ENCODE assay signal across 8 cellular contexts in the genomic region with DNA sequence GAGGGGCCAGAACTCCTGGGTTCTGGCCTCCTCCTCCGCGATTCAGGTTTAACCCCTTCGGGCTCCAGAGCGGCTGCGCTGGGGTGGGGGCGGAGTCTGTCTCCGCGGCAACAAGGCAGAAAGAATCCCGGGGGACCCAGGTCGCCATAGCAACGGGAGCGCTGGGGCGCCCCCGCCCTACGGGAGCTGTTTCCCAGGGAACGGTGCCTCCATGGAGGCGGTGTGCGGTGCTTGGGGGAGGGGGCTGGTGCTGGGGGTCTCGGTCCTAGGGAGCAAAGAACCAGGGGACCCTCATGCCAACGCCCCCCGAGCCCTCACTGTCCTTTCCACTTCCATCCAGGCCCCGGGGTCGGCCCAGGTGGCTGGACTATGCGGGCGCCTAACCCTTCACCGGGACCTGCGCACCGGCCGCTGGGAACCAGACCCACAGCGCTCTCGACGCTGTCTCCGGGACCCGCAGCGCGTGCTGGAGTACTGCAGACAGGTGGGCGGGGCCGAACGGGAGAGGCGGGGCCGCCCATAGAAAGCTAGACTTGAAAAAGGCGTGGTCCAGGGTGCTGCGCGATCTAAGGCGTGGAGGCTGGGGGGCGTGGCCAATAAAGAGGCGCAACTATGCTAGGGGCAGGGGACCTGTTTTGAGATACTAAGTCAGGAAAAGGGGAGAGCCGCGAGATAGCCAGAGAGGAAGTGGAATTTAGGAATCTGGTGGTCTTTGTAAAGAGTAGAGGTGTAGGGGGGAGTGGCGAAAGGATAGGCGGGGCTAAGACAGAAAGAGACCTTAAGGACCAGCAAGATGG. TPM values are rescaled to one million over a fixed set of nuclear protein-coding genes. Genes with fewer than 3 reads are reported as not detected.
DNase-seq lines count a peak whose midpoint lies in the region; ATAC-seq and TF ChIP-seq lines count a peak whose summit lies in the region.

No MANE protein-coding gene starts in this region.

- H3K27ac ChIP-seq in heart right ventricle = no peak overlapping the region

- H3K27me3 ChIP-seq in heart right ventricle = peaks cover 0 to 56% (median 14%) of the 10 kb centered on the region in 7 donors

- peaks cover 14% of the 10 kb centered on the region for H3K4me1 Mint-ChIP-seq in activated naive CD8-positive, alpha-beta T cell treated with anti-CD3 and anti-CD28 coated beads, Interleukin-2, amount 10 ng/mL, durations not matched to agents 7 days and 5 days

- no peaks in the 10 kb centered on the region for H3K9me3 ChIP-seq in heart right ventricle

- peaks cover 1% of the 10 kb centered on the region for H3K9me3 Mint-ChIP-seq in activated naive CD8-positive, alpha-beta T cell treated with anti-CD3 and anti-CD28 coated beads, Interleukin-2, amount 10 ng/mL, durations not matched to agents 7 days and 5 days

- peaks cover 6 to 23% (median 20%) of the 10 kb centered on the region in 9 donors for H3K4me1 ChIP-seq in heart right ventricle

- peak overlapping the region; percentile 90 for H3K4me3 Mint-ChIP-seq in activated naive CD8-positive, alpha-beta T cell treated with anti-CD3 and anti-CD28 coated beads, Interleukin-2, amount 10 ng/mL, durations not matched to agents 7 days and 5 days

- peak overlapping the region; percentile 77 for H3K27ac Mint-ChIP-seq in activated naive CD8-positive, alpha-beta T cell treated with anti-CD3 and anti-CD28 coated beads, Interleukin-2, amount 10 ng/mL, durations not matched to agents 7 days and 5 days

- no peaks in the 10 kb centered on the region for H3K36me3 ChIP-seq in heart right ventricle

- POLR2A ChIA-PET in activated naive CD8-positive, alpha-beta T cell treated with anti-CD3 and anti-CD28 coated beads, Interleukin-2, amount 10 ng/mL, durations not matched to agents 7 days and 5 days (lab: Charles Lee) = interaction anchor here (0.6 to 1.7 kb wide), 4 partner anchors 33 to 249 kb away, joined by 3 to 5 read pairs (median 4); no protein-coding TSS in a partner anchor

- DNase-seq in Right ventricle myocardium superior (peak; percentile 81), cardiac septum (ENCODE audit: low spot score) (no peak), NCI-H1417 treated with DMSO at 0.1 percent for 48 hours (lab: John Stamatoyannopoulos, UW) (peak; percentile 78), T follicular helper cell (ENCODE audit: low read depth) (peak; percentile 72), heart right ventricle (peak; percentile 53 to 66), pulmonary artery endothelial cell (ENCODE audit: low read depth, low spot score) (peak; percentile 30)
- DNase-seq in activated naive CD8-positive, alpha-beta T cell treated with anti-CD3 and anti-CD28 coated beads, Interleukin-2, amount 10 ng/mL, durations not matched to agents 7 days and 5 days = peak; percentile 89

- WGBS in heart right ventricle, 2 donors = 1 to 2% methylated on average over 51 of the region's 51 CpGs

- TF ChIP-seq CTCF in heart right ventricle (IDR thresholded peaks at IDR 0.05) = no peak

- H3K4me3 ChIP-seq in heart right ventricle = peak overlapping the region in 8 of 10 donors; percentile 0 to 68 (median 57)

- no peaks in the 10 kb centered on the region for H3K36me3 Mint-ChIP-seq in activated naive CD8-positive, alpha-beta T cell treated with anti-CD3 and anti-CD28 coated beads, Interleukin-2, amount 10 ng/mL, durations not matched to agents 7 days and 5 days

- peak; percentile 72 for ATAC-seq in Right ventricle myocardium superior (ENCODE audit: poor library complexity)
- peak; percentile 82 for ATAC-seq in activated naive CD8-positive, alpha-beta T cell treated with anti-CD3 and anti-CD28 coated beads, Interleukin-2, amount 10 ng/mL, durations not matched to agents 7 days and 5 days (ENCODE audit: low read depth)
- peak; percentile 35 to 72 (median 64) for ATAC-seq in heart right ventricle
- ATAC-seq in HG02763 (IDR thresholded peaks at IDR 0.05; ENCODE audit: unreplicated experiment) = no peak

- intact Hi-C loops in Right ventricle myocardium superior (cut with DNase I) = no loop called here
- intact Hi-C loops in cardiac septum (cut with DNase I) = loop anchor here (10.0 kb wide), 1 partner anchor 95 kb away; the partner anchor contains the start of gene ARHGAP33
- intact Hi-C loops in heart right ventricle (cut with DNase I) = no loop called here

- peaks cover 27% of the 10 kb centered on the region for H3K27me3 Mint-ChIP-seq in activated naive CD8-positive, alpha-beta T cell treated with anti-CD3 and anti-CD28 coated beads, Interleukin-2, amount 10 ng/mL, durations not matched to agents 7 days and 5 days

RNA-seq across cellular contexts. Expression of gene APLP1, which starts 1.2 kb away (rescaled TPM):
- total RNA-seq in Right ventricle myocardium superior = 17.8 TPM
- total RNA-seq in cardiac septum = 39.9 TPM
- total RNA-seq in activated naive CD8-positive, alpha-beta T cell treated with anti-CD3 and anti-CD28 coated beads, Interleukin-2, amount 10 ng/mL, durations not matched to agents 7 days and 5 days = 1 to 10 TPM; 1.2 to 1.4 TPM
- total RNA-seq in heart right ventricle = 10 to 100 TPM; 13.6 to 63.5 (median 26.0) TPM
- 10 to 100 TPM in 1 of 2 donors, 1 to 10 TPM in 1; 2.7 to 24.2 TPM for polyA plus RNA-seq in heart right ventricle
- 2.4 and 4.0 TPM in 2 replicates for total RNA-seq in pulmonary artery endothelial cell

RNA-seq across cellular contexts. Expression of gene KIRREL2, which starts 12.8 kb away (rescaled TPM):
- total RNA-seq in Right ventricle myocardium superior (not detected), cardiac septum (not detected), heart right ventricle (under 1 TPM in 2 of 10 donors, not detected in 8; 0.12 to 0.35 TPM), pulmonary artery endothelial cell (0.04 TPM in 1 of 2 replicates, not detected in the other)
- 1 to 10 TPM; 2.9 to 3.0 TPM for total RNA-seq in activated naive CD8-positive, alpha-beta T cell treated with anti-CD3 and anti-CD28 coated beads, Interleukin-2, amount 10 ng/mL, durations not matched to agents 7 days and 5 days
- not detected for polyA plus RNA-seq in heart right ventricle

RNA-seq across cellular contexts. Expression of gene NPHS1, which starts 17.2 kb away (rescaled TPM):
- total RNA-seq in Right ventricle myocardium superior (not detected), cardiac septum (not detected), heart right ventricle (under 1 TPM in 2 of 10 donors, not detected in 8; 0.07 to 0.12 TPM), pulmonary artery endothelial cell (not detected in 2 replicates)
- total RNA-seq in activated naive CD8-positive, alpha-beta T cell treated with anti-CD3 and anti-CD28 coated beads, Interleukin-2, amount 10 ng/mL, durations not matched to agents 7 days and 5 days = under 1 TPM in 1 of 2 experiments, not detected in 1; 0.40 TPM
- not detected for polyA plus RNA-seq in heart right ventricle

RNA-seq across cellular contexts. Expression of gene NFKBID, which starts 30.8 kb away (rescaled TPM):
- total RNA-seq in Right ventricle myocardium superior (2.6 TPM), cardiac septum (3.1 TPM), heart right ventricle (1 to 10 TPM in 9 of 10 donors, under 1 TPM in 1; 0.66 to 7.8 (median 3.7) TPM), pulmonary artery endothelial cell (2.0 and 3.4 TPM in 2 replicates)
- 10 to 100 TPM; 40.7 to 48.7 TPM for total RNA-seq in activated naive CD8-positive, alpha-beta T cell treated with anti-CD3 and anti-CD28 coated beads, Interleukin-2, amount 10 ng/mL, durations not matched to agents 7 days and 5 days
- 1 to 10 TPM; 2.3 to 4.8 TPM for polyA plus RNA-seq in heart right ventricle

RNA-seq across cellular contexts. Expression of gene HCST, which starts 32.8 kb away (rescaled TPM):
- total RNA-seq in Right ventricle myocardium superior (4.1 TPM), cardiac septum (5.4 TPM), heart right ventricle (10 to 100 TPM in 1 of 10 donors, 1 to 10 TPM in 9; 1.7 to 22.8 (median 4.5) TPM), pulmonary artery endothelial cell (not detected in 2 replicates)
- total RNA-seq in activated naive CD8-positive, alpha-beta T cell treated with anti-CD3 and anti-CD28 coated beads, Interleukin-2, amount 10 ng/mL, durations not matched to agents 7 days and 5 days = 100 to 1,000 TPM; 186 to 190 TPM
- polyA plus RNA-seq in heart right ventricle = 10 to 100 TPM; 10.6 to 17.6 TPM
